Comparison of ENCODE assay signal across 16 cellular contexts in genomic region chr6:19824058-19824807, GRCh38. TPM values are rescaled to one million over a fixed set of nuclear protein-coding genes. Genes with fewer than 3 reads are reported as not detected.
"Had no signal": no experiment of that assay in that cellular context is flagged by ENCODE, and none has a peak within 500 bp of the region (broad histone marks: within the 10 kb centered on the region; RNA-seq: fewer than 3 reads in every experiment).

No MANE protein-coding gene starts in this region.

- H3K4me1 ChIP-seq: left lung, right atrium auricular region had no signal

- DNase-seq: activated CD4-positive, alpha-beta T cell treated with anti-CD3 and anti-CD28 coated beads for 48 hours; activated CD8-positive, alpha-beta T cell treated with anti-CD3 and anti-CD28 coated beads for 36 hours; activated effector memory CD4-positive, alpha-beta T cell treated with anti-CD3 and anti-CD28 coated beads, Interleukin-2, amount 50 U/mL, for 16 hours; activated T-cell treated with anti-CD3 and anti-CD28 coated beads, Interleukin-2, amount 50 U/mL, for 4 hours; central memory CD4-positive, alpha-beta T cell; left lung; natural killer cell; posterior cingulate gyrus; stimulated activated naive CD8-positive, alpha-beta T cell treated with anti-CD3 and anti-CD28 coated beads, Interleukin-15, amount 100 ng/mL, for 72 hours; T-helper 17 cell had no signal

- H3K27me3 ChIP-seq: left lung, neutrophil, right atrium auricular region had no signal

- H3K36me3 ChIP-seq: left lung, neutrophil, right atrium auricular region, thoracic aorta had no signal

- H3K4me1 Mint-ChIP-seq: activated naive CD4-positive, alpha-beta T cell treated with anti-CD3 and anti-CD28 coated beads, Interleukin-2, amount 50 U/mL, for 24 hours; natural killer cell; stimulated activated naive CD8-positive, alpha-beta T cell treated with anti-CD3 and anti-CD28 coated beads, Interleukin-15, amount 100 ng/mL, for 72 hours; T-helper 17 cell had no signal

- H3K27ac Mint-ChIP-seq: activated CD8-positive, alpha-beta T cell treated with anti-CD3 and anti-CD28 coated beads for 36 hours; activated naive CD4-positive, alpha-beta T cell treated with anti-CD3 and anti-CD28 coated beads, Interleukin-2, amount 50 U/mL, for 24 hours; natural killer cell; stimulated activated naive CD8-positive, alpha-beta T cell treated with anti-CD3 and anti-CD28 coated beads, Interleukin-15, amount 100 ng/mL, for 72 hours; T-helper 17 cell had no signal

- ATAC-seq: activated CD8-positive, alpha-beta T cell treated with anti-CD3 and anti-CD28 coated beads for 36 hours; activated T-cell treated with anti-CD3 and anti-CD28 coated beads, Interleukin-2, amount 50 U/mL, for 4 hours; left lung; natural killer cell; stimulated activated naive CD8-positive, alpha-beta T cell treated with anti-CD3 and anti-CD28 coated beads, Interleukin-15, amount 100 ng/mL, for 72 hours; T-helper 17 cell had no signal

- H3K9me3 Mint-ChIP-seq: activated naive CD4-positive, alpha-beta T cell treated with anti-CD3 and anti-CD28 coated beads, Interleukin-2, amount 50 U/mL, for 24 hours; natural killer cell had no signal

- H3K4me3 ChIP-seq: coronary artery, left lung, right atrium auricular region, smooth muscle cell, thoracic aorta had no signal

- H3K27me3 Mint-ChIP-seq: activated naive CD4-positive, alpha-beta T cell treated with anti-CD3 and anti-CD28 coated beads, Interleukin-2, amount 50 U/mL, for 24 hours; stimulated activated naive CD8-positive, alpha-beta T cell treated with anti-CD3 and anti-CD28 coated beads, Interleukin-15, amount 100 ng/mL, for 72 hours; T-helper 17 cell had no signal

- H3K27ac ChIP-seq: left lung, neutrophil, right atrium auricular region, thoracic aorta had no signal

- H3K36me3 Mint-ChIP-seq: activated naive CD4-positive, alpha-beta T cell treated with anti-CD3 and anti-CD28 coated beads, Interleukin-2, amount 50 U/mL, for 24 hours; natural killer cell had no signal

- H3K4me3 Mint-ChIP-seq: activated CD8-positive, alpha-beta T cell treated with anti-CD3 and anti-CD28 coated beads for 36 hours; activated naive CD4-positive, alpha-beta T cell treated with anti-CD3 and anti-CD28 coated beads, Interleukin-2, amount 50 U/mL, for 24 hours; activated T-cell treated with anti-CD3 and anti-CD28 coated beads, Interleukin-2, amount 50 U/mL, for 4 hours; natural killer cell; stimulated activated naive CD8-positive, alpha-beta T cell treated with anti-CD3 and anti-CD28 coated beads, Interleukin-15, amount 100 ng/mL, for 72 hours; T-helper 17 cell had no signal

- H3K9me3 ChIP-seq: left lung, neutrophil, thoracic aorta had no signal

RNA-seq across cellular contexts. Expression of gene ID4, which starts 12.9 kb away (rescaled TPM):
- total RNA-seq: activated CD8-positive, alpha-beta T cell treated with anti-CD3 and anti-CD28 coated beads for 36 hours; natural killer cell; T-helper 17 cell had no signal
